1 cellular context compared by ENCODE assay signal in the genomic region with DNA sequence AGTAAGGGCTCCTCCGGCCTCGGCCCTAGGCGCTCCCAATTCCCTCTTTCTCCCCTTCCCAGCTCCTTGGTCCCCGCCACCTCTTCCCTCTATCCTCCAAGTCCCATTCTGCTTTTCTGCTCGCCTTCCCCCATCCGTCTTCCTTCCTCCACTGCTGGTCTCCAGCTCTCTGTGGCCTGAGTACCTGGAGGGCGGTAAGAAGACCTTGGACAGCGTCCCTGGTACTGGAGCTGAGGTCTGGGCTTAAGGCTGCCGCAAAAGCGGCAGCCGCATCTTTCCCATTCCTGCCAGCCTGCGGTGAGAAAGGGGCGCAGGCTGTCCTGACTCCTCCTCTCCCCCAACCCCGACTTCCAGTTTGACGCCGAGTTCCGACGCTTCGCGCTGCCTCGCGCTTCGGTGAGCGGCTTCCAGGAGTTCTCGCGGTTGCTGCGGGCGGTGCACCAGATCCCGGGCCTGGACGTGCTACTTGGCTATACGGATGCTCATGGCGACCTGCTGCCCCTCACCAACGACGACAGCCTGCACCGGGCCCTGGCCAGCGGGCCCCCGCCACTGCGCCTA.
TF ChIP-seq lines count a peak whose summit lies in the region.

No MANE protein-coding gene starts in this region.

TF ChIP-seq in H1, 55 proteins besides CTCF, POLR2A, EP300 and RAD21:
- no peak for TF ChIP-seq FOSL1 (IDR thresholded peaks at IDR 0.05; ENCODE audit: insufficient read depth, low read depth, low read length)
- peak; percentile 73 for TF ChIP-seq CHD2 (IDR thresholded peaks at IDR 0.05; ENCODE audit: low read length)
- peak; percentile 74 for TF ChIP-seq SAP30 (IDR thresholded peaks at IDR 0.05; ENCODE audit: insufficient read depth, insufficient replicate concordance, low read length)
- peak; percentile 40; the same call in 1 of the 2 replicates for TF ChIP-seq TBP (IDR thresholded peaks at IDR 0.05; ENCODE audit: low read depth, low read length)
- no peak for TF ChIP-seq HDAC2 (IDR thresholded peaks at IDR 0.05; ENCODE audit: borderline replicate concordance in 1 of 2, low read depth in 2 of 2, low read length in 2 of 2)
- no peak for TF ChIP-seq CEBPB (IDR thresholded peaks at IDR 0.05; ENCODE audit: low read depth, low read length)
- TF ChIP-seq RBBP5 (IDR thresholded peaks at IDR 0.05; ENCODE audit: borderline replicate concordance, low read depth, low read length) = 0 out of 2 replicates have a peak, but pooled peaks have one; percentile 18
- TF ChIP-seq SUZ12 (IDR thresholded peaks at IDR 0.05; ENCODE audit: low read length) = no peak
- TF ChIP-seq BRCA1 (IDR thresholded peaks at IDR 0.05; ENCODE audit: low read depth, low read length) = peak; percentile 30; the same call in 1 of the 2 replicates
- TF ChIP-seq PHF8 (conservative IDR thresholded peaks at IDR 0.05; ENCODE audit: low read depth, low read length) = no peak; the same call in 1 of the 2 replicates
- TF ChIP-seq, protein P1, sequence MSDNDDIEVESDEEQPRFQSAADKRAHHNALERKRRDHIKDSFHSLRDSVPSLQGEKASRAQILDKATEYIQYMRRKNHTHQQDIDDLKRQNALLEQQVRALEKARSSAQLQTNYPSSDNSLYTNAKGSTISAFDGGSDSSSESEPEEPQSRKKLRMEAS (IDR thresholded peaks at IDR 0.05) = peak; percentile 55
- TF ChIP-seq CREB1 (IDR thresholded peaks at IDR 0.05) = no peak
- 0 out of 2 replicates have a peak, but pooled peaks have one; percentile 1 for TF ChIP-seq TCF12 (IDR thresholded peaks at IDR 0.05; ENCODE audit: low read depth, low read length)
- peak in 1 of 2 experiments; percentile 79; a peak in 2 of 4 replicates for TF ChIP-seq SIN3A (conservative IDR thresholded peaks at IDR 0.05 in 1 of 2, IDR thresholded peaks at IDR 0.05 in 1 of 2; ENCODE audit: low read depth in 1 of 2, low read length in 2 of 2)
